11 cellular contexts compared by ENCODE assay signal in the genomic region with DNA sequence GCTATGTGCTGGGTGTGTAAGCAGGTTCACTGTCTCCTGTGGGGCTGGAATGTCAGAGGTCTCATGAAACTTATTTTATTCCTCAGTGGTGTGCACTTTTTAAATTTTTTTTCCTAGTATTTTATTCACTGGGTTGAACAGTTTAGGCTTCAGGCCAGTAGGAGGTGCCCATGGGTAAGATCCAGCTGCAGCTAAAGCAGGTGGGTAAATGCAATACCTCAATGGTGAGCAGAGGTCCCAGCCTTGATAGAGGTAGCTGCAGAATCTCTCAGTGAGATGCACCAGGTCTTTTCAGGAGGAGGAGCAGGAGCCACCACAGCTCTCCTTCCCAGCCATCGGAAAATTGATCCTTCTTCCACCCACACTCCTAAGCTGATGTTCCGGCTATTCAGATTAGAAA. TPM values are rescaled to one million over a fixed set of nuclear protein-coding genes. Genes with fewer than 3 reads are reported as not detected.
DNase-seq lines count a peak whose midpoint lies in the region; ATAC-seq, FAIRE-seq and TF ChIP-seq lines count a peak whose summit lies in the region.
"Had no signal": no experiment of that assay in that cellular context is flagged by ENCODE, and none has a peak within 500 bp of the region (broad histone marks: within the 10 kb centered on the region; RNA-seq: fewer than 3 reads in every experiment).

No MANE protein-coding gene starts in this region.

- H3F3A ChIP-seq in OCI-LY1 (ENCODE audit: insufficient read depth, low read length), result no peaks in the 10 kb centered on the region

- ATAC-seq in activated CD8-positive, alpha-beta memory T cell treated with anti-CD3 and anti-CD28 coated beads, Interleukin-2, amount 10 ng/mL, durations not matched to agents 7 days and 5 days, result peak; percentile 36
- peak; percentile 49 for ATAC-seq in central memory CD8-positive, alpha-beta T cell (replicated peaks; ENCODE audit: extremely low read depth, poor library complexity, severe bottlenecking)
- ATAC-seq in HG03342 (IDR thresholded peaks at IDR 0.05; ENCODE audit: unreplicated experiment), result no peak
- ATAC-seq: left cardiac atrium had no signal

- H3K4me2 ChIP-seq in OCI-LY1 (ENCODE audit: low read length), result no peak overlapping the region

- H3K9me3 ChIP-seq in OCI-LY1 (ENCODE audit: low read length) (no peaks in the 10 kb centered on the region), small intestine (ENCODE audit: control insufficient read depth, low read depth) (no peaks in the 10 kb centered on the region)
- H3K9me3 ChIP-seq: BE2C had no signal

- no peaks in the 10 kb centered on the region for H3K79me2 ChIP-seq in OCI-LY1 (ENCODE audit: insufficient read depth, low read length)

- no peaks in the 10 kb centered on the region for H3K27me3 ChIP-seq in OCI-LY1 (ENCODE audit: insufficient read depth, low read length)
- H3K27me3 ChIP-seq in small intestine (ENCODE audit: control insufficient read depth in 2 of 2, insufficient read depth in 2 of 2, low read length in 2 of 2), result no peaks in the 10 kb centered on the region
- H3K27me3 ChIP-seq: BE2C had no signal

- no peaks in the 10 kb centered on the region for H3K9me2 ChIP-seq in OCI-LY1 (ENCODE audit: low read depth, low read length)

- H3K9ac ChIP-seq in OCI-LY1 (ENCODE audit: low read length), result no peak overlapping the region

- no peak overlapping the region for H3K27ac Mint-ChIP-seq in activated CD8-positive, alpha-beta memory T cell treated with anti-CD3 and anti-CD28 coated beads, Interleukin-2, amount 10 ng/mL, durations not matched to agents 7 days and 5 days
- no peak overlapping the region for H3K27ac Mint-ChIP-seq in central memory CD8-positive, alpha-beta T cell (ENCODE audit: low read depth)

- DNase-seq in activated CD8-positive, alpha-beta memory T cell treated with anti-CD3 and anti-CD28 coated beads, Interleukin-2, amount 10 ng/mL, durations not matched to agents 7 days and 5 days, result peak; percentile 43
- no peak for DNase-seq in activated CD8-positive, alpha-beta memory T cell treated with anti-CD3 and anti-CD28 coated beads, Interleukin-2, amount 50 U/mL, for 48 hours
- DNase-seq in central memory CD8-positive, alpha-beta T cell (ENCODE audit: low spot score in 2 of 2), result peak in 1 of 2 donors; percentile 23
- peak; percentile 7 for DNase-seq in stimulated activated CD8-positive, alpha-beta memory T cell treated with anti-CD3 and anti-CD28 coated beads, Interleukin-12 subunit alpha, Interleukin-12 subunit beta, amount 100 ng/mL, for 1 hour (ENCODE audit: low read depth)
- no peak for DNase-seq in small intestine
- DNase-seq in UCSD-AML1 (lab: John Stamatoyannopoulos, UW; ENCODE audit: unreplicated experiment), result no peak
- DNase-seq: BE2C, left cardiac atrium, NCI-H510A treated with DMSO at 0.1 percent for 48 hours had no signal

- no peak overlapping the region for H3K4me3 Mint-ChIP-seq in activated CD8-positive, alpha-beta memory T cell treated with anti-CD3 and anti-CD28 coated beads, Interleukin-2, amount 10 ng/mL, durations not matched to agents 7 days and 5 days
- no peak overlapping the region for H3K4me3 Mint-ChIP-seq in central memory CD8-positive, alpha-beta T cell

- H3K4me3 ChIP-seq in OCI-LY1 (ENCODE audit: low read depth, low read length, poor library complexity, severe bottlenecking) (no peak overlapping the region), small intestine (ENCODE audit: low read depth in 1 of 2, low read length in 2 of 2) (no peak overlapping the region)

- H3K27ac ChIP-seq in OCI-LY1 (ENCODE audit: low read depth, low read length, poor library complexity, severe bottlenecking), result no peak overlapping the region
- H3K27ac ChIP-seq in small intestine (ENCODE audit: low read depth in 1 of 2, low read length in 1 of 2), result no peak overlapping the region

- H3K36me3 ChIP-seq in OCI-LY1 (ENCODE audit: insufficient read depth, low read length) (no peaks in the 10 kb centered on the region), small intestine (ENCODE audit: control insufficient read depth in 2 of 2, insufficient read depth in 2 of 2, low read length in 2 of 2) (no peaks in the 10 kb centered on the region)
- H3K36me3 ChIP-seq: BE2C had no signal

- H3K9me3 Mint-ChIP-seq in activated CD8-positive, alpha-beta memory T cell treated with anti-CD3 and anti-CD28 coated beads, Interleukin-2, amount 10 ng/mL, durations not matched to agents 7 days and 5 days (ENCODE audit: low read depth), result no peaks in the 10 kb centered on the region
- no peaks in the 10 kb centered on the region for H3K9me3 Mint-ChIP-seq in central memory CD8-positive, alpha-beta T cell

- CTCF ChIA-PET in activated CD8-positive, alpha-beta memory T cell treated with anti-CD3 and anti-CD28 coated beads, Interleukin-2, amount 10 ng/mL, durations not matched to agents 7 days and 5 days (lab: Charles Lee), result interaction anchor here (1.0 to 1.6 kb wide), 3 partner anchors 11 to 204 kb away, joined by 3 to 4 read pairs (median 3); no protein-coding TSS in a partner anchor

- H3K36me3 Mint-ChIP-seq in activated CD8-positive, alpha-beta memory T cell treated with anti-CD3 and anti-CD28 coated beads, Interleukin-2, amount 10 ng/mL, durations not matched to agents 7 days and 5 days, result no peaks in the 10 kb centered on the region
- H3K36me3 Mint-ChIP-seq in central memory CD8-positive, alpha-beta T cell (ENCODE audit: insufficient read depth), result no peaks in the 10 kb centered on the region

- no peaks in the 10 kb centered on the region for H3K27me3 Mint-ChIP-seq in activated CD8-positive, alpha-beta memory T cell treated with anti-CD3 and anti-CD28 coated beads, Interleukin-2, amount 10 ng/mL, durations not matched to agents 7 days and 5 days
- no peaks in the 10 kb centered on the region for H3K27me3 Mint-ChIP-seq in central memory CD8-positive, alpha-beta T cell

- 61 to 78% (median 75%) methylated on average over 2 of the region's 2 CpGs for WGBS in small intestine, 3 donors

- H3K4me1 ChIP-seq in OCI-LY1 (ENCODE audit: insufficient read depth, low read length, severe bottlenecking) (no peaks in the 10 kb centered on the region), small intestine (ENCODE audit: control insufficient read depth in 2 of 2, insufficient read depth in 1 of 2, low read depth in 1 of 2, low read length in 1 of 2) (no peaks in the 10 kb centered on the region)
- H3K4me1 ChIP-seq: BE2C had no signal

- H2AFZ ChIP-seq in OCI-LY1 (ENCODE audit: low read length), result no peak overlapping the region

- H3K4me1 Mint-ChIP-seq in activated CD8-positive, alpha-beta memory T cell treated with anti-CD3 and anti-CD28 coated beads, Interleukin-2, amount 10 ng/mL, durations not matched to agents 7 days and 5 days, result no peaks in the 10 kb centered on the region
- H3K4me1 Mint-ChIP-seq in central memory CD8-positive, alpha-beta T cell, result peaks cover 6% of the 10 kb centered on the region

- H4K20me1 ChIP-seq in OCI-LY1 (ENCODE audit: insufficient read depth, low read length), result no peaks in the 10 kb centered on the region

- TF ChIP-seq CTCF in OCI-LY1 (IDR thresholded peaks at IDR 0.05; ENCODE audit: low read length), result peak; percentile 65

- no peak for FAIRE-seq in small intestine (lab: Jason Lieb, UNC)

RNA-seq across cellular contexts. Expression of gene OR6N2, which starts 12.6 kb away (rescaled TPM):
- total RNA-seq in activated CD8-positive, alpha-beta memory T cell treated with anti-CD3 and anti-CD28 coated beads, Interleukin-2, amount 10 ng/mL, durations not matched to agents 7 days and 5 days, result not detected
- polyA plus RNA-seq in small intestine, result not detected
- total RNA-seq: left cardiac atrium had no signal

RNA-seq across cellular contexts. Expression of gene OR6N1, which starts 21.6 kb away (rescaled TPM):
- total RNA-seq in activated CD8-positive, alpha-beta memory T cell treated with anti-CD3 and anti-CD28 coated beads, Interleukin-2, amount 10 ng/mL, durations not matched to agents 7 days and 5 days, result not detected
- polyA plus RNA-seq in small intestine, result not detected
- total RNA-seq: left cardiac atrium had no signal

RNA-seq across cellular contexts. Expression of gene MNDA, which starts 37.5 kb away (rescaled TPM):
- not detected for total RNA-seq in activated CD8-positive, alpha-beta memory T cell treated with anti-CD3 and anti-CD28 coated beads, Interleukin-2, amount 10 ng/mL, durations not matched to agents 7 days and 5 days
- polyA plus RNA-seq in small intestine, result 1 to 10 TPM in 2 of 3 donors, under 1 TPM in 1; 0.89 to 2.2 (median 1.6) TPM

RNA-seq across cellular contexts. Expression of gene OR6K6, which starts 39.1 kb away (rescaled TPM):
- total RNA-seq in activated CD8-positive, alpha-beta memory T cell treated with anti-CD3 and anti-CD28 coated beads, Interleukin-2, amount 10 ng/mL, durations not matched to agents 7 days and 5 days, result not detected
- polyA plus RNA-seq in small intestine, result not detected
- total RNA-seq: left cardiac atrium had no signal

Comparison
In these comparisons a context has a peak if more than half of its experiments do, and no peak if none do; other contexts are left out.
1. DNase-seq: peak in activated CD8-positive, alpha-beta memory T cell treated with anti-CD3 and anti-CD28 coated beads, Interleukin-2, amount 10 ng/mL, durations not matched to agents 7 days and 5 days (single experiment) and stimulated activated CD8-positive, alpha-beta memory T cell treated with anti-CD3 and anti-CD28 coated beads, Interleukin-12 subunit alpha, Interleukin-12 subunit beta, amount 100 ng/mL, for 1 hour (single experiment); none in activated CD8-positive, alpha-beta memory T cell treated with anti-CD3 and anti-CD28 coated beads, Interleukin-2, amount 50 U/mL, for 48 hours (single experiment), small intestine (single experiment) and UCSD-AML1 (single experiment).